In genomic region chr11:106379265-106379664, GRCh38 we compare ENCODE assay signal across 20 cellular contexts.
A peak's percentile ranks its signal among the peaks of the same experiment; 100 is the strongest.
DNase-seq lines count a peak whose midpoint lies in the region; ATAC-seq, FAIRE-seq and TF ChIP-seq lines count a peak whose summit lies in the region.
"Had no signal": no experiment of that assay in that cellular context is flagged by ENCODE, and none has a peak within 500 bp of the region (broad histone marks: within the 10 kb centered on the region; RNA-seq: fewer than 3 reads in every experiment).

No MANE protein-coding gene starts in this region.

- H4K20me1 ChIP-seq in SK-N-SH (ENCODE audit: insufficient read depth): no peaks in the 10 kb centered on the region
- no peaks in the 10 kb centered on the region for H4K20me1 ChIP-seq in astrocyte (ENCODE audit: insufficient read depth, low read length)

- no peak for TF ChIP-seq CTCF in SK-N-SH (IDR thresholded peaks at IDR 0.05)
- TF ChIP-seq CTCF in astrocyte (IDR thresholded peaks at IDR 0.05; ENCODE audit: insufficient read depth, low read depth, low read length): no peak
- TF ChIP-seq CTCF in uterus (IDR thresholded peaks at IDR 0.05): no peak

- peak overlapping the region; percentile 16 for H3K27ac Mint-ChIP-seq in astrocyte (ENCODE audit: unreplicated experiment)

- no peak overlapping the region for H3K4me3 Mint-ChIP-seq in astrocyte (ENCODE audit: unreplicated experiment)

- peak; percentile 28; the same call in 1 of the 3 replicates for ATAC-seq in SK-N-SH treated with all-trans-retinoic acid at 6 μM for 48 hours
- ATAC-seq: K562, Panc1 had no signal

- 78% methylated on average over 1 of the region's 2 CpGs for WGBS in SK-N-SH (ENCODE audit: low lambda C conversion rate)

- no peaks in the 10 kb centered on the region for H3K27me3 ChIP-seq in SK-N-SH (ENCODE audit: insufficient read depth)
- H3K27me3 ChIP-seq in astrocyte (ENCODE audit: insufficient read depth, low read length): no peaks in the 10 kb centered on the region
- no peaks in the 10 kb centered on the region for H3K27me3 ChIP-seq in uterus

- intact Hi-C loops in uterus (cut with DNase I; ENCODE audit: low total_unique reads): no loop called here

- H3F3A ChIP-seq in SK-N-SH (replicated peaks; ENCODE audit: insufficient read depth): no peaks in the 10 kb centered on the region

- CTCF ChIA-PET in SK-N-SH (lab: Yijun Ruan, JAX): no interaction called here

- no peak overlapping the region for H3K4me2 ChIP-seq in SK-N-SH
- H3K4me2 ChIP-seq in astrocyte (ENCODE audit: low read length): no peak overlapping the region

- H3K36me3 ChIP-seq in SK-N-SH (replicated peaks in 1 of 2; ENCODE audit: control insufficient read depth in 1 of 2, insufficient read depth in 2 of 2, low read length in 1 of 2) (no peaks in the 10 kb centered on the region), KOPT-K1 (ENCODE audit: insufficient read depth, low read length) (no peaks in the 10 kb centered on the region), astrocyte (ENCODE audit: insufficient read depth, low read length) (no peaks in the 10 kb centered on the region), uterus (no peaks in the 10 kb centered on the region)

- no peaks in the 10 kb centered on the region for H3K9me3 Mint-ChIP-seq in astrocyte (ENCODE audit: unreplicated experiment)

- TF ChIP-seq RAD21 in SK-N-SH (IDR thresholded peaks at IDR 0.05; ENCODE audit: low read length): no peak

- H2AFZ ChIP-seq in SK-N-SH (ENCODE audit: low read depth) (no peak overlapping the region), astrocyte (ENCODE audit: low read depth, low read length) (no peak overlapping the region)

- no peak overlapping the region for H3K27ac ChIP-seq in SK-N-SH (ENCODE audit: low read depth in 2 of 2, low read length in 1 of 2)
- peak overlapping the region; percentile 56 for H3K27ac ChIP-seq in KOPT-K1 (ENCODE audit: low read depth, low read length, poor library complexity, severe bottlenecking)
- no peak overlapping the region for H3K27ac ChIP-seq in astrocyte (ENCODE audit: low read depth, low read length)
- no peak overlapping the region for H3K27ac ChIP-seq in uterus
- H3K27ac ChIP-seq: C4-2B had no signal

- no peak for FAIRE-seq in astrocyte (lab: Jason Lieb, UNC)
- FAIRE-seq: D721Med, GM18507, K562 had no signal

- peaks cover 11% of the 10 kb centered on the region for H3K4me1 Mint-ChIP-seq in astrocyte (ENCODE audit: low read depth, unreplicated experiment)

- no peak for TF ChIP-seq POLR2A in uterus (IDR thresholded peaks at IDR 0.05)

- no peak for TF ChIP-seq EP300 in SK-N-SH (IDR thresholded peaks at IDR 0.05; ENCODE audit: borderline replicate concordance in 1 of 2, low read depth in 1 of 2, low read length in 1 of 2)

- no peaks in the 10 kb centered on the region for H3K36me3 Mint-ChIP-seq in astrocyte (ENCODE audit: low read depth, unreplicated experiment)

- no peaks in the 10 kb centered on the region for H3K4me1 ChIP-seq in SK-N-SH (ENCODE audit: control insufficient read depth in 1 of 2, insufficient read depth in 2 of 2, low read depth in 1 of 2, low read length in 1 of 2)
- H3K4me1 ChIP-seq in astrocyte (ENCODE audit: insufficient read depth, low read length): no peaks in the 10 kb centered on the region
- H3K4me1 ChIP-seq in uterus: no peaks in the 10 kb centered on the region

- H3K4me3 ChIP-seq in SK-N-SH (ENCODE audit: low read depth in 2 of 2, low read length in 1 of 2): no peak overlapping the region
- H3K4me3 ChIP-seq in astrocyte (ENCODE audit: insufficient read depth, low read depth, low read length): no peak overlapping the region
- no peak overlapping the region for H3K4me3 ChIP-seq in uterus
- H3K4me3 ChIP-seq: K562 had no signal

- no peak for DNase-seq in SK-N-SH
- no peak for DNase-seq in astrocyte (ENCODE audit: low read depth)
- DNase-seq in hypothalamus (lab: John Stamatoyannopoulos, UW): no peak
- no peak for DNase-seq in NCI-H446 (lab: John Stamatoyannopoulos, UW)
- DNase-seq in uterus: no peak
- no peak for DNase-seq in LoVo (ENCODE audit: low spot score)
- DNase-seq: 8988T, AML-193, NCI-H1092, NCI-H1436, NCI-H1930, NCI-H510A, T-helper 9 cell had no signal

- H3K9me3 ChIP-seq in SK-N-SH (no peaks in the 10 kb centered on the region), KOPT-K1 (ENCODE audit: insufficient read depth, low read length, poor library complexity, severe bottlenecking) (no peaks in the 10 kb centered on the region), astrocyte (ENCODE audit: insufficient read depth, low read depth, low read length) (no peaks in the 10 kb centered on the region), uterus (no peaks in the 10 kb centered on the region)

- H3K9ac ChIP-seq in SK-N-SH: no peak overlapping the region
- no peak overlapping the region for H3K9ac ChIP-seq in astrocyte (ENCODE audit: low read length)

- POLR2A ChIA-PET in SK-N-SH (lab: Yijun Ruan, JAX): no interaction called here

- H3K27me3 Mint-ChIP-seq in astrocyte (ENCODE audit: low read depth, unreplicated experiment): no peaks in the 10 kb centered on the region

- no peaks in the 10 kb centered on the region for H3K79me2 ChIP-seq in SK-N-SH (ENCODE audit: insufficient read depth)
- H3K79me2 ChIP-seq in astrocyte (ENCODE audit: insufficient read depth, low read length): no peaks in the 10 kb centered on the region

- H3K9me2 ChIP-seq in SK-N-SH: no peaks in the 10 kb centered on the region

TF ChIP-seq in SK-N-SH treated with all-trans-retinoic acid at 6 μM for 48 hours, 23 proteins besides CTCF, POLR2A, EP300 and RAD21:
- TF ChIP-seq ZFP3 (CRISPR knock-in tag; IDR thresholded peaks at IDR 0.05) (no peak), POU6F1 (CRISPR knock-in tag; IDR thresholded peaks at IDR 0.05; ENCODE audit: borderline replicate concordance, low read depth) (no peak)

TF ChIP-seq in SK-N-SH, 30 proteins besides CTCF, POLR2A, EP300 and RAD21:
- no peak for TF ChIP-seq POLR2AphosphoS5 (IDR thresholded peaks at IDR 0.05; ENCODE audit: low read depth, low read length)
- TF ChIP-seq CHD2 (IDR thresholded peaks at IDR 0.05; ENCODE audit: low read length, partially characterized antibody): no peak
- TF ChIP-seq MEF2A (IDR thresholded peaks at IDR 0.05; ENCODE audit: borderline replicate concordance, low read depth): no peak
- no peak for TF ChIP-seq USF2 (IDR thresholded peaks at IDR 0.05; ENCODE audit: borderline replicate concordance, low read depth, low read length)
- no peak for TF ChIP-seq USF1 (IDR thresholded peaks at IDR 0.05; ENCODE audit: borderline replicate concordance, low read depth)
- no peak for TF ChIP-seq FOSL2 (IDR thresholded peaks at IDR 0.05; ENCODE audit: borderline replicate concordance, low read depth)
- no peak for TF ChIP-seq TAF1 (IDR thresholded peaks at IDR 0.05; ENCODE audit: borderline replicate concordance, low read depth, low read length)
- TF ChIP-seq FOXJ3 (CRISPR knock-in tag; IDR thresholded peaks at IDR 0.05): no peak
- TF ChIP-seq ZBTB33 (IDR thresholded peaks at IDR 0.05; ENCODE audit: borderline replicate concordance, low read depth): no peak
- no peak for TF ChIP-seq JUND (IDR thresholded peaks at IDR 0.05)
- TF ChIP-seq GATA2 (CRISPR knock-in tag; IDR thresholded peaks at IDR 0.05): no peak
- TF ChIP-seq TCF12 (IDR thresholded peaks at IDR 0.05): no peak
- TF ChIP-seq RCOR1 (IDR thresholded peaks at IDR 0.05; ENCODE audit: low read length): no peak
- no peak for TF ChIP-seq RFX5 (IDR thresholded peaks at IDR 0.05; ENCODE audit: low read length)
